8 cellular contexts compared by ENCODE assay signal in the genomic region with DNA sequence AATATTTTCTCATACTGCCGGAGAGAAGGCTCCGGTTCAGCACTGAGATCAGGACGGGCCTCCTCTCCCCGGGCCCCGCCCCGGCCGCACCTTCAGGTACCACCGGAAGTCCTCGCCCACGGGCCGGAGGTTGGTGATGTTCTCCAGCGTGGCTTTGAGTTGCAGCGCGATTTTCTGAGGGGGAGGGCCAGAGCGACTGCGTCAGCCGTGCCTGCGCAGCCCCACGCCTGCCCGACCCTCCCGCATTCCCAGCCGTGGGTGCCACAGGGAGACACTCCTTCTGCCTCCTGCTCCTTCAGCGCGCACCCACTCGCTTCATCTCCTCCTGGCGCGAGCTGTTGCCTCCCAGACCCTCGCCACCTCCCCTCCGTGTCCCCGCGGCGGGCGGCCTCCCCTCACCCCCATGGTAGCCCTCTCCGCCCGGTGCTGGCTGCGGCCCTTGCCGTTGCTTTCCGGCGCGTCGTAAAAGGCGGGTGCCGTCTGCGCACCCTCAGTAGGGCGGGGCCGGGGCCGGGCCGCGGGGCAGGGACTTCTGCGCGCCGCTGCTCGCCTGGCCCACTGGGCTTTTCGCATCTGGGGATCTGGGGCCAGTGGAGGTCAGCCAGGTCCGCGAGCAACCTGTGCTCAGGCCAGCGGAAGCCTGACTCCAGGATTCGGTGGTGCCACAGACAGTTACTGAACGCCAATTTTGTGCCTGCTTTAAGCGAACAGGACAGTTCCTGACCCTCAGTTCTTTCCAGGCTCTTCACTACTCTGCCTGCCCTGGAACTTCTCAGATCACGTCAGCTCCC. TPM values are rescaled to one million over a fixed set of nuclear protein-coding genes. Genes with fewer than 3 reads are reported as not detected.
DNase-seq lines count a peak whose midpoint lies in the region; ATAC-seq, FAIRE-seq and TF ChIP-seq lines count a peak whose summit lies in the region.

A gene (minus strand): TSS at position 464 of the 791 bp plus-strand sequence. CDS start 59 bp downstream, at position 405.

- H3K4me3 ChIP-seq in BLaER1 treated with 17β-estradiol and CSF1 and Interleukin-3, amounts not matched to agents 10 nM and 100 nM, result peak within 1 kb of the TSS; percentile 64 to 92 (median 74)
- H3K4me3 ChIP-seq in HepG2 (replicated peaks in 1 of 3; ENCODE audit: insufficient read depth in 1 of 3, low read depth in 2 of 3, low read length in 3 of 3), result peak within 1 kb of the TSS; percentile 86 to 96 (median 95)

- peaks cover 18 to 37% (median 28%) of the 10 kb centered on the region in 10 experiments for H3K4me1 ChIP-seq in BLaER1 treated with 17β-estradiol and CSF1 and Interleukin-3, amounts not matched to agents 10 nM and 100 nM
- H3K4me1 ChIP-seq in HepG2 (ENCODE audit: insufficient read depth, low read length), result peaks cover 25% of the 10 kb centered on the region

- H3K36me3 ChIP-seq in BLaER1 treated with 17β-estradiol and CSF1 and Interleukin-3, amounts not matched to agents 10 nM and 100 nM, result peaks cover 24 to 40% (median 33%) of the 10 kb centered on the region in 11 experiments
- H3K36me3 ChIP-seq in HepG2 (replicated peaks in 1 of 2; ENCODE audit: control insufficient read depth in 1 of 2, insufficient read depth in 2 of 2, low read length in 2 of 2), result peaks cover 5 to 12% of the 10 kb centered on the region in 2 experiments; a peak in 4 of 5 replicates

- TF ChIP-seq CTCF in HepG2 (CRISPR knock-in tag; IDR thresholded peaks at IDR 0.05), result peak; percentile 18; the same call in 1 of the 2 replicates

- no peaks in the 10 kb centered on the region for H3K9me3 ChIP-seq in BLaER1 treated with 17β-estradiol and CSF1 and Interleukin-3, amounts not matched to agents 10 nM and 100 nM (replicated peaks in 1 of 11)
- no peaks in the 10 kb centered on the region for H3K9me3 ChIP-seq in HepG2 (ENCODE audit: low read length)

- TF ChIP-seq POLR2A in HepG2 (IDR thresholded peaks at IDR 0.05; ENCODE audit: insufficient read depth in 1 of 2, low read depth in 2 of 2, low read length in 2 of 2), result peak; percentile 96 to 97

- CTCF ChIA-PET in HepG2 (lab: Yijun Ruan, JAX; ENCODE audit: low intra/inter-chr PET ratio, low total read pairs), result no interaction called here

- in situ Hi-C loops in HepG2 (cut with HindIII; ENCODE audit: extremely low pct_ligation_motif_present, low pct_unique_long_range_greater_than_20kb), result no loop called here

- H3K79me2 ChIP-seq in HepG2 (ENCODE audit: insufficient read depth, low read length), result peaks cover 9% of the 10 kb centered on the region

- TF ChIP-seq EP300 in HepG2 (IDR thresholded peaks at IDR 0.05; ENCODE audit: low read depth in 2 of 2, low read length in 2 of 2) (no peak; a peak in 1 of 4 replicates), HepG2 (CRISPR knock-in tag; IDR thresholded peaks at IDR 0.05; ENCODE audit: borderline replicate concordance) (peak; percentile 43; the same call in 1 of the 2 replicates)

- POLR2A ChIA-PET in HepG2 (lab: Yijun Ruan, JAX), result interaction anchor here (0.8 to 1.6 kb wide), 6 partner anchors 10 to 37 kb away, joined by 3 to 5 read pairs (median 4); a partner anchor contains a TSS

- DNase-seq in NCI-H748 (lab: John Stamatoyannopoulos, UW; ENCODE audit: unreplicated experiment), result peak; percentile 97
- DNase-seq in activated CD4-positive, alpha-beta T cell treated with anti-CD3 and anti-CD28 coated beads, Interleukin-2, amount 50 U/mL, for 4 hours, result peak; percentile 88 to 90
- peak; percentile 93 for DNase-seq in dermis blood vessel endothelial cell
- DNase-seq in HepG2 (ENCODE audit: low spot score), result peak; percentile 87
- DNase-seq in stimulated activated CD4-positive, alpha-beta T cell treated with anti-CD3 and anti-CD28 coated beads, Interleukin-4, amount 100 ng/mL, for 1 hour, result peak; percentile 97

- BruUV-seq in HepG2 (replicated peaks; lab: Mats Ljungman, UMichigan), result no TSS peak

- no peaks in the 10 kb centered on the region for H3K27me3 ChIP-seq in BLaER1 treated with 17β-estradiol and CSF1 and Interleukin-3, amounts not matched to agents 10 nM and 100 nM
- H3K27me3 ChIP-seq in HepG2 (ENCODE audit: control insufficient read depth in 1 of 2, insufficient read depth in 2 of 2, low read length in 2 of 2), result no peaks in the 10 kb centered on the region

- H3K27ac ChIP-seq in BLaER1 treated with 17β-estradiol and CSF1 and Interleukin-3, amounts not matched to agents 10 nM and 100 nM, result peak within 1 kb of the TSS; percentile 54 to 92 (median 88)
- H3K27ac ChIP-seq in HepG2 (ENCODE audit: extremely low read length, insufficient read depth, low read length), result peak within 1 kb of the TSS; percentile 90

- peak within 1 kb of the TSS; percentile 81 to 92 (median 87) for H3K4me2 ChIP-seq in BLaER1 treated with 17β-estradiol and CSF1 and Interleukin-3, amounts not matched to agents 10 nM and 100 nM
- peak within 1 kb of the TSS; percentile 92 for H3K4me2 ChIP-seq in HepG2 (ENCODE audit: low read depth, low read length)

- no peaks in the 10 kb centered on the region for H4K20me1 ChIP-seq in BLaER1 treated with 17β-estradiol and CSF1 and Interleukin-3, amounts not matched to agents 10 nM and 100 nM
- H4K20me1 ChIP-seq in HepG2 (ENCODE audit: insufficient read depth, low read length), result no peaks in the 10 kb centered on the region

- TF ChIP-seq RAD21 in HepG2 (CRISPR knock-in tag; IDR thresholded peaks at IDR 0.05), result peak; percentile 43

- peak; percentile 92 for ATAC-seq in GM19351 (IDR thresholded peaks at IDR 0.05; ENCODE audit: unreplicated experiment)
- ATAC-seq in HG03521 (IDR thresholded peaks at IDR 0.05; ENCODE audit: unreplicated experiment), result peak; percentile 85
- ATAC-seq in HepG2, result peak; percentile 91

- FAIRE-seq in HepG2 (lab: Jason Lieb, UNC), result peak; percentile 91

- H2AFZ ChIP-seq in HepG2 (ENCODE audit: low read length), result no peak within 1 kb of the TSS

- intact Hi-C loops in HepG2 (cut with micrococcal nuclease; ENCODE audit: unreplicated experiment), result loop anchor here (1.0 to 2.0 kb wide), 2 partner anchors 18 to 24 kb away; a partner anchor contains a TSS

- peak within 1 kb of the TSS; percentile 79 to 94 (median 89) for H3K9ac ChIP-seq in BLaER1 treated with 17β-estradiol and CSF1 and Interleukin-3, amounts not matched to agents 10 nM and 100 nM
- peak within 1 kb of the TSS; percentile 93 for H3K9ac ChIP-seq in HepG2 (ENCODE audit: insufficient read depth, low read depth, low read length)

- WGBS in HepG2 (ENCODE audit: low lambda C conversion rate), result 2% methylated on average over 18 of the region's 61 CpGs

TF ChIP-seq in HepG2, 621 proteins besides CTCF, POLR2A, EP300 and RAD21 (continues in another document):
- peak; percentile 72 for TF ChIP-seq GZF1 (CRISPR knock-in tag; IDR thresholded peaks at IDR 0.05)
- no peak for TF ChIP-seq ZSCAN22 (CRISPR knock-in tag; IDR thresholded peaks at IDR 0.05)
- TF ChIP-seq, protein P1, sequence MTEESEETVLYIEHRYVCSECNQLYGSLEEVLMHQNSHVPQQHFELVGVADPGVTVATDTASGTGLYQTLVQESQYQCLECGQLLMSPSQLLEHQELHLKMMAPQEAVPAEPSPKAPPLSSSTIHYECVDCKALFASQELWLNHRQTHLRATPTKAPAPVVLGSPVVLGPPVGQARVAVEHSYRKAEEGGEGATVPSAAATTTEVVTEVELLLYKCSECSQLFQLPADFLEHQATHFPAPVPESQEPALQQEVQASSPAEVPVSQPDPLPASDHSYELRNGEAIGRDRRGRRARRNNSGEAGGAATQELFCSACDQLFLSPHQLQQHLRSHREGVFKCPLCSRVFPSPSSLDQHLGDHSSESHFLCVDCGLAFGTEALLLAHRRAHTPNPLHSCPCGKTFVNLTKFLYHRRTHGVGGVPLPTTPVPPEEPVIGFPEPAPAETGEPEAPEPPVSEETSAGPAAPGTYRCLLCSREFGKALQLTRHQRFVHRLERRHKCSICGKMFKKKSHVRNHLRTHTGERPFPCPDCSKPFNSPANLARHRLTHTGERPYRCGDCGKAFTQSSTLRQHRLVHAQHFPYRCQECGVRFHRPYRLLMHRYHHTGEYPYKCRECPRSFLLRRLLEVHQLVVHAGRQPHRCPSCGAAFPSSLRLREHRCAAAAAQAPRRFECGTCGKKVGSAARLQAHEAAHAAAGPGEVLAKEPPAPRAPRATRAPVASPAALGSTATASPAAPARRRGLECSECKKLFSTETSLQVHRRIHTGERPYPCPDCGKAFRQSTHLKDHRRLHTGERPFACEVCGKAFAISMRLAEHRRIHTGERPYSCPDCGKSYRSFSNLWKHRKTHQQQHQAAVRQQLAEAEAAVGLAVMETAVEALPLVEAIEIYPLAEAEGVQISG (CRISPR knock-in tag; IDR thresholded peaks at IDR 0.05), result peak; percentile 90
- TF ChIP-seq ZNF263 (CRISPR knock-in tag; IDR thresholded peaks at IDR 0.05), result no peak; the same call in 1 of the 2 replicates

RNA-seq across cellular contexts. Expression of the gene that starts here (rescaled TPM):
- total RNA-seq in dermis blood vessel endothelial cell (47.1 TPM in 2 replicates), HepG2 (2016; rRNA removed; fragmentation: Illumina TruSeq; extraction: Trizol) (49.2 and 51.4 TPM in 2 replicates)
- total RNA-seq in HepG2 (2016; cell fraction: cytosol; rRNA removed; fragmentation: Illumina TruSeq; extraction: Trizol; ENCODE audit: low read depth), result 16.0 and 17.6 TPM in 2 replicates
- 47.8 and 54.5 TPM in 2 replicates for total RNA-seq in HepG2 (2016; cell fraction: insoluble cytoplasmic fraction; rRNA removed; fragmentation: Illumina TruSeq; extraction: Trizol)
- 20.0 and 23.7 TPM in 2 replicates for total RNA-seq in HepG2 (2016; cell fraction: membrane; rRNA removed; fragmentation: Illumina TruSeq; extraction: Trizol)
- 41.6 and 41.7 TPM in 2 replicates for total RNA-seq in HepG2 (2016; cell fraction: nucleus; rRNA removed; fragmentation: Illumina TruSeq; extraction: Trizol)
- 64.8 and 67.0 TPM in 2 replicates for polyA plus RNA-seq in HepG2 (2011; rRNA removed)
- polyA plus RNA-seq in HepG2 (2011; cell fraction: cytosol; rRNA removed), result 40.5 and 42.1 TPM in 2 replicates
- 98.1 and 112 TPM in 2 replicates for polyA plus RNA-seq in HepG2 (2011; cell fraction: nucleus; rRNA removed)
- 46.9 and 52.9 TPM in 2 replicates for polyA plus RNA-seq in HepG2 (2012)
- 15.2 and 15.7 TPM in 2 replicates for polyA plus RNA-seq in HepG2 (2016; cell fraction: cytosol; fragmentation: Illumina TruSeq; extraction: Trizol; ENCODE audit: low read depth)
- polyA plus RNA-seq in HepG2 (2016; cell fraction: insoluble cytoplasmic fraction; fragmentation: Illumina TruSeq; extraction: Trizol; ENCODE audit: low read depth), result 55.4 and 56.2 TPM in 2 replicates
- 20.1 and 20.5 TPM in 2 replicates for polyA plus RNA-seq in HepG2 (2016; cell fraction: membrane; fragmentation: Illumina TruSeq; extraction: Trizol; ENCODE audit: low read depth)
- polyA plus RNA-seq in HepG2 (2016; cell fraction: nucleus; fragmentation: Illumina TruSeq; extraction: Trizol; ENCODE audit: insufficient read depth, low read depth), result 62.6 and 73.5 TPM in 2 replicates
- 24.9 and 31.3 TPM in 2 replicates for polyA minus RNA-seq in HepG2 (2011; rRNA and poly(A)+ RNA removed; ENCODE audit: low replicate concordance)
- polyA minus RNA-seq in HepG2 (2011; cell fraction: cytosol; rRNA and poly(A)+ RNA removed), result 10.3 and 10.7 TPM in 2 replicates
- 88.7 and 93.7 TPM in 2 replicates for polyA minus RNA-seq in HepG2 (2011; cell fraction: nucleus; rRNA and poly(A)+ RNA removed)

Comparison
In these comparisons a context has a peak if more than half of its experiments do, and no peak if none do; other contexts are left out.
1. Peak in every context shown above with its lines: DNase-seq, ATAC-seq, H3K4me3 ChIP-seq and H3K27ac ChIP-seq.